Comparison of ENCODE assay signal across 13 cellular contexts in the genomic region with DNA sequence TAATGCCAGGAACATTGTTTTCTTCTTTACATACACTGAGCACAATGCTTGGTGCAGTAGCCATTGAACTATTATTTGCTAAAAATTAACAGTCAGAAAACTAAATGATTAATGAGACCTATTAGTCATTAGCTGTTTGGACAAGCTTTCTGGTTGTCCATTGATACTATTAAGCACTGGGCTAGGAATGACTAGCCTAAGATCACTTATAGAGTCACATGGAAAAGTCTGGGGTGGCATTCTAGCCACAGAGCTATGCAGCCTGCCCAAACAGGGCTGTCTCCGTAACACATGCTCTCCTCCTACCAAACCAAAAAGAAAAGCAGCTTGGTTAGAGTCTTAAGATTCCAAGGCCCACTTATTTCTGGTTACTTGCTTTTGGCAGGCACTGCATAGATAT.
DNase-seq lines count a peak whose midpoint lies in the region; ATAC-seq and TF ChIP-seq lines count a peak whose summit lies in the region.
"Had no signal": no experiment of that assay in that cellular context is flagged by ENCODE, and none has a peak within 500 bp of the region (broad histone marks: within the 10 kb centered on the region; RNA-seq: fewer than 3 reads in every experiment).

No MANE protein-coding gene starts in this region.

- H3K4me3 ChIP-seq in epithelial cell of esophagus (ENCODE audit: low read length) (no peak overlapping the region), HAP-1 (no peak overlapping the region)
- H3K4me3 ChIP-seq: neural progenitor cell had no signal

- H3K27me3 Mint-ChIP-seq in Calu3 (ENCODE audit: unreplicated experiment): no peaks in the 10 kb centered on the region

- no peaks in the 10 kb centered on the region for H3K4me1 ChIP-seq in HAP-1

- H3K27ac Mint-ChIP-seq in Calu3 (ENCODE audit: unreplicated experiment): peak overlapping the region; percentile 94
- H3K27ac Mint-ChIP-seq: activated T-helper 2 cell treated with anti-CD3 and anti-CD28 coated beads, Interferon-gamma antibody, Interleukin-2, Interleukin-4, amounts not matched to agents 10 μg/mL and 5 μg/mL and 100 μg/mL, durations not matched to agents 14 hours and 24 hours and 36 hours; neural progenitor cell had no signal

- H3K4me1 Mint-ChIP-seq in Calu3 (ENCODE audit: low read depth, unreplicated experiment): no peaks in the 10 kb centered on the region

- intact Hi-C loops in Calu3 (cut with micrococcal nuclease; ENCODE audit: unreplicated experiment): loop anchor here (2.0 to 10.0 kb wide), 4 partner anchors 78 to 592 kb away; a partner anchor contains a TSS

- CTCF ChIA-PET in Calu3 (lab: Charles Lee): interaction anchor here (0.6 to 1.9 kb wide), 3 partner anchors 18 to 401 kb away, joined by 3 to 5 read pairs (median 4); no protein-coding TSS in a partner anchor

- no peaks in the 10 kb centered on the region for H3K27me3 ChIP-seq in HAP-1 (ENCODE audit: low read depth)
- H3K27me3 ChIP-seq: neural progenitor cell had no signal

- H3K36me3 ChIP-seq in HAP-1 (replicated peaks): no peaks in the 10 kb centered on the region
- H3K36me3 ChIP-seq: neural progenitor cell had no signal

- BruUV-seq in Calu3 (replicated peaks; lab: Mats Ljungman, UMichigan): TSS peak; percentile 87

- peaks cover 12% of the 10 kb centered on the region for H3K36me3 Mint-ChIP-seq in Calu3 (ENCODE audit: insufficient read depth, unreplicated experiment)
- H3K36me3 Mint-ChIP-seq: neural progenitor cell had no signal

- in situ Hi-C loops in HAP-1 (cut with MboI; ENCODE audit: low sequenced_read_pairs): no loop called here

- peaks cover 11% of the 10 kb centered on the region for H3K9me3 Mint-ChIP-seq in Calu3 (ENCODE audit: low read depth, unreplicated experiment)
- H3K9me3 Mint-ChIP-seq: activated T-helper 2 cell treated with anti-CD3 and anti-CD28 coated beads, Interferon-gamma antibody, Interleukin-2, Interleukin-4, amounts not matched to agents 10 μg/mL and 5 μg/mL and 100 μg/mL, durations not matched to agents 14 hours and 24 hours and 36 hours had no signal

- H3K4me3 Mint-ChIP-seq in Calu3 (ENCODE audit: low read depth, unreplicated experiment): no peak overlapping the region
- H3K4me3 Mint-ChIP-seq: neural progenitor cell had no signal

- ATAC-seq in HG02798 (IDR thresholded peaks at IDR 0.05; ENCODE audit: poor library complexity, unreplicated experiment): peak; percentile 28

- no peak for TF ChIP-seq CTCF in Calu3 (IDR thresholded peaks at IDR 0.05; ENCODE audit: unreplicated experiment)
- TF ChIP-seq CTCF in epithelial cell of esophagus (IDR thresholded peaks at IDR 0.05; ENCODE audit: insufficient read depth, low read depth, low read length, missing control alignments): no peak

- H3K9me3 ChIP-seq in HAP-1: no peaks in the 10 kb centered on the region

- DNase-seq in Calu3: peak; percentile 13
- DNase-seq in epithelial cell of esophagus (ENCODE audit: low read depth): peak; percentile 38
- peak; percentile 21 for DNase-seq in mucosa of gallbladder (ENCODE audit: low spot score)
- DNase-seq in HAP-1 (ENCODE audit: low spot score in 2 of 2): no peak
- no peak for DNase-seq in activated T-cell treated with anti-CD3 and anti-CD28 coated beads, Interleukin-2, amount 50 U/mL, for 48 hours
- no peak for DNase-seq in HUDEP-2 (lab: John Stamatoyannopoulos, UW; ENCODE audit: unreplicated experiment in 76 of 76)
- DNase-seq in activated CD4-positive, CD25-positive, alpha-beta regulatory T cell treated with anti-CD3 and anti-CD28 coated beads, Interleukin-2, amount 50 U/mL, for 72 hours: no peak
- DNase-seq: activated CD4-positive, alpha-beta T cell treated with anti-CD3 and anti-CD28 coated beads for 4 hours; AML-193; NCI-H187 had no signal

Comparison
In these comparisons a context has a peak if more than half of its experiments do, and no peak if none do; other contexts are left out.
1. DNase-seq: peak in Calu3 (single experiment), epithelial cell of esophagus (single experiment) and mucosa of gallbladder (single experiment); none in HAP-1 (0 of 2), activated T-cell treated with anti-CD3 and anti-CD28 coated beads, Interleukin-2, amount 50 U/mL, for 48 hours (0 of 2), HUDEP-2 (0 of 76) and activated CD4-positive, CD25-positive, alpha-beta regulatory T cell treated with anti-CD3 and anti-CD28 coated beads, Interleukin-2, amount 50 U/mL, for 72 hours (single experiment).